ENCODE assay signal across 2 cellular contexts in the genomic region with DNA sequence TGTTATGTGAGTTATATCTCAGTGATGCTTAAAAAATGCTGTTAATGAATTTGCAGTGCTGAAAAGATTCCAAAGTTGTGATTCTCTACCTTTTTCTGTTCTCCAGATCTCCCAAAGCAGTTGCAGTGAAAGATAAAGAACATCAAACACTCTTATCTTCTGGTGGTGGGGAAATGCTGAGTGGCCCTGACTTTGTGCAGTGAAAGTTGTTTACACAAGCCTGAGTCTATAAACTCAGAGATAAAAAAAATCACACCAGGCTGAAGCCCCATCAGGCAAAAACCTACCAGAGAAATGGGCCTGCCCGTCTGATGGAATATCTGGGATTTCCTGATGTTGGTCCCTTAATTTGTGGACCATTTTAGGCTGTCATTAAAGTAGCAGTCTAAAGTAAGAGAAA.
TF ChIP-seq lines count a peak whose summit lies in the region.

No MANE protein-coding gene starts in this region.

TF ChIP-seq in A549, 52 proteins besides CTCF, POLR2A, EP300 and RAD21:
- TF ChIP-seq MAFK (IDR thresholded peaks at IDR 0.05; ENCODE audit: partially characterized antibody) = peak; percentile 45
- no peak for TF ChIP-seq RARB (CRISPR knock-in tag; IDR thresholded peaks at IDR 0.05)
- no peak for TF ChIP-seq FOSL2 (IDR thresholded peaks at IDR 0.05)
- TF ChIP-seq FOSL2 (CRISPR knock-in tag; IDR thresholded peaks at IDR 0.05) = 0 out of 2 replicates have a peak, but pooled peaks have one; percentile 6
- TF ChIP-seq HOXA7 (CRISPR knock-in tag; IDR thresholded peaks at IDR 0.05) = no peak
- TF ChIP-seq ESRRA (IDR thresholded peaks at IDR 0.05; ENCODE audit: borderline replicate concordance, low read length) = no peak
- TF ChIP-seq CHD4 (IDR thresholded peaks at IDR 0.05; ENCODE audit: borderline replicate concordance) = no peak
- TF ChIP-seq, protein P1, sequence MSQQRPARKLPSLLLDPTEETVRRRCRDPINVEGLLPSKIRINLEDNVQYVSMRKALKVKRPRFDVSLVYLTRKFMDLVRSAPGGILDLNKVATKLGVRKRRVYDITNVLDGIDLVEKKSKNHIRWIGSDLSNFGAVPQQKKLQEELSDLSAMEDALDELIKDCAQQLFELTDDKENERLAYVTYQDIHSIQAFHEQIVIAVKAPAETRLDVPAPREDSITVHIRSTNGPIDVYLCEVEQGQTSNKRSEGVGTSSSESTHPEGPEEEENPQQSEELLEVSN (IDR thresholded peaks at IDR 0.05; ENCODE audit: borderline replicate concordance, low read depth) = no peak
- no peak for TF ChIP-seq HOXB13 (CRISPR knock-in tag; IDR thresholded peaks at IDR 0.05; ENCODE audit: low read depth)
- TF ChIP-seq GATA3 (IDR thresholded peaks at IDR 0.05; ENCODE audit: borderline replicate concordance) = peak; percentile 61; the same call in 1 of the 2 replicates
- TF ChIP-seq JUN (IDR thresholded peaks at IDR 0.05) = no peak
- peak in 1 of 2 experiments; percentile 26; a peak in 1 of 4 replicates for TF ChIP-seq CEBPB (IDR thresholded peaks at IDR 0.05)

TF ChIP-seq in IMR-90, 13 proteins besides CTCF, POLR2A, EP300 and RAD21:
- TF ChIP-seq NFE2L2 (IDR thresholded peaks at IDR 0.05; ENCODE audit: low read depth, low read length) = peak; percentile 9; the same call in 1 of the 2 replicates
- TF ChIP-seq, protein P2, sequence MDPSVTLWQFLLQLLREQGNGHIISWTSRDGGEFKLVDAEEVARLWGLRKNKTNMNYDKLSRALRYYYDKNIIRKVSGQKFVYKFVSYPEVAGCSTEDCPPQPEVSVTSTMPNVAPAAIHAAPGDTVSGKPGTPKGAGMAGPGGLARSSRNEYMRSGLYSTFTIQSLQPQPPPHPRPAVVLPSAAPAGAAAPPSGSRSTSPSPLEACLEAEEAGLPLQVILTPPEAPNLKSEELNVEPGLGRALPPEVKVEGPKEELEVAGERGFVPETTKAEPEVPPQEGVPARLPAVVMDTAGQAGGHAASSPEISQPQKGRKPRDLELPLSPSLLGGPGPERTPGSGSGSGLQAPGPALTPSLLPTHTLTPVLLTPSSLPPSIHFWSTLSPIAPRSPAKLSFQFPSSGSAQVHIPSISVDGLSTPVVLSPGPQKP (IDR thresholded peaks at IDR 0.05; ENCODE audit: borderline replicate concordance, low read depth, low read length) = no peak
